In genomic region chr12:52277486-52278245, GRCh38 we compare ENCODE assay signal across 15 cellular contexts. TPM values are rescaled to one million over a fixed set of nuclear protein-coding genes. Genes with fewer than 3 reads are reported as not detected.
DNase-seq lines count a peak whose midpoint lies in the region; ATAC-seq, FAIRE-seq and TF ChIP-seq lines count a peak whose summit lies in the region.
"Had no signal": no experiment of that assay in that cellular context is flagged by ENCODE, and none has a peak within 500 bp of the region (broad histone marks: within the 10 kb centered on the region; RNA-seq: fewer than 3 reads in every experiment).

No MANE protein-coding gene starts in this region.

- peak overlapping the region; percentile 42 for H3K4me3 Mint-ChIP-seq in astrocyte (ENCODE audit: unreplicated experiment)

- H3K27me3 ChIP-seq in astrocyte (ENCODE audit: insufficient read depth, low read length) (no peaks in the 10 kb centered on the region), neuronal stem cell (ENCODE audit: control insufficient read depth in 3 of 3, insufficient read depth in 3 of 3, low read depth in 1 of 3, low read length in 3 of 3) (peaks cover 0 to 13% (median under 1%) of the 10 kb centered on the region in 3 experiments), MM.1S (replicated peaks; ENCODE audit: insufficient read depth, low read length) (peaks cover 20% of the 10 kb centered on the region; the same call in 1 of the 2 replicates)

- peak overlapping the region; percentile 13 for H3K23ac ChIP-seq in neuronal stem cell (ENCODE audit: low read depth, low read length, poor library complexity)

- H3K27ac Mint-ChIP-seq in astrocyte (ENCODE audit: unreplicated experiment) = peak overlapping the region; percentile 58

- H2AK5ac ChIP-seq in neuronal stem cell (ENCODE audit: low read depth, low read length) = no peak overlapping the region

- in situ Hi-C loops in KBM-7 (cut with MboI; ENCODE audit: low pct_unique_long_range_greater_than_20kb, low sequenced_read_pairs) = no loop called here

- H2BK120ac ChIP-seq in neuronal stem cell (ENCODE audit: low read depth, low read length) = no peak overlapping the region

- no peak overlapping the region for H2BK15ac ChIP-seq in neuronal stem cell (ENCODE audit: low read length)

- H3K4me2 ChIP-seq in astrocyte (ENCODE audit: low read length) (no peak overlapping the region), neuronal stem cell (ENCODE audit: insufficient read depth, low read length, poor library complexity, severe bottlenecking) (no peak overlapping the region), MM.1S (ENCODE audit: low read depth, low read length) (no peak overlapping the region)

- H3K4me3 ChIP-seq in astrocyte (ENCODE audit: insufficient read depth, low read depth, low read length) (no peak overlapping the region), neuronal stem cell (ENCODE audit: low read length in 2 of 2) (no peak overlapping the region), MM.1S (ENCODE audit: low read length) (no peak overlapping the region)
- H3K4me3 ChIP-seq: heart left ventricle had no signal

- H3K9me3 ChIP-seq in astrocyte (ENCODE audit: insufficient read depth, low read depth, low read length) (no peaks in the 10 kb centered on the region), neuronal stem cell (replicated peaks in 1 of 2; ENCODE audit: control insufficient read depth in 2 of 2, insufficient read depth in 1 of 2, low read depth in 1 of 2, low read length in 2 of 2) (no peaks in the 10 kb centered on the region), MM.1S (replicated peaks; ENCODE audit: insufficient read depth, low read length) (no peaks in the 10 kb centered on the region)
- H3K9me3 ChIP-seq: heart left ventricle had no signal

- H3K79me2 ChIP-seq in astrocyte (ENCODE audit: insufficient read depth, low read length) = no peaks in the 10 kb centered on the region
- no peaks in the 10 kb centered on the region for H3K79me2 ChIP-seq in MM.1S (ENCODE audit: low read length)

- no peaks in the 10 kb centered on the region for H3K79me1 ChIP-seq in neuronal stem cell (ENCODE audit: low read depth, low read length)

- H3K18ac ChIP-seq in neuronal stem cell (ENCODE audit: low read length) = peak overlapping the region; percentile 29

- no peaks in the 10 kb centered on the region for H3F3A ChIP-seq in MM.1S (ENCODE audit: insufficient read depth, low read length)

- no peak overlapping the region for H2AFZ ChIP-seq in astrocyte (ENCODE audit: low read depth, low read length)
- H2AFZ ChIP-seq in neuronal stem cell (ENCODE audit: low read length) = no peak overlapping the region
- no peak overlapping the region for H2AFZ ChIP-seq in MM.1S (ENCODE audit: low read length)

- no peak for ATAC-seq in HG03039 (IDR thresholded peaks at IDR 0.05; ENCODE audit: unreplicated experiment)
- ATAC-seq: activated T-cell treated with anti-CD3 and anti-CD28 coated beads, Interleukin-2, amount 50 U/mL, for 4 hours; heart left ventricle had no signal

- H4K8ac ChIP-seq in neuronal stem cell (ENCODE audit: low read depth, low read length) = no peak overlapping the region

- H3K4ac ChIP-seq in neuronal stem cell (ENCODE audit: low read length) = no peak overlapping the region

- H4K20me1 ChIP-seq in astrocyte (ENCODE audit: insufficient read depth, low read length) (no peaks in the 10 kb centered on the region), MM.1S (ENCODE audit: insufficient read depth, low read length) (no peaks in the 10 kb centered on the region)

- no peak overlapping the region for H3K27ac ChIP-seq in astrocyte (ENCODE audit: low read depth, low read length)
- no peak overlapping the region for H3K27ac ChIP-seq in neuronal stem cell (replicated peaks; ENCODE audit: low read length)
- H3K27ac ChIP-seq in MM.1S (ENCODE audit: low read length) = no peak overlapping the region
- H3K27ac ChIP-seq: heart left ventricle had no signal

- H3K9ac ChIP-seq in astrocyte (ENCODE audit: low read length) = no peak overlapping the region
- H3K9ac ChIP-seq in neuronal stem cell (ENCODE audit: low read depth, low read length, poor library complexity) = no peak overlapping the region
- no peak overlapping the region for H3K9ac ChIP-seq in MM.1S (ENCODE audit: low read length)

- H3K36me3 Mint-ChIP-seq in astrocyte (ENCODE audit: low read depth, unreplicated experiment) = no peaks in the 10 kb centered on the region

- no peak overlapping the region for H2BK5ac ChIP-seq in neuronal stem cell (ENCODE audit: low read length)

- peaks cover 38% of the 10 kb centered on the region for H3K4me1 Mint-ChIP-seq in astrocyte (ENCODE audit: low read depth, unreplicated experiment)

- peak; percentile 93 for DNase-seq in DMS53 (lab: John Stamatoyannopoulos, UW)
- DNase-seq in KBM-7 = peak; percentile 15
- no peak for DNase-seq in astrocyte (ENCODE audit: low read depth)
- DNase-seq in neuronal stem cell (ENCODE audit: low spot score) = no peak
- no peak for DNase-seq in MM.1S
- no peak for DNase-seq in frontal cortex (ENCODE audit: low spot score in 2 of 2)
- DNase-seq: activated T-cell treated with anti-CD3 and anti-CD28 coated beads, Interleukin-2, amount 50 U/mL, for 4 hours; amygdala; cortex of kidney; DND-41; heart left ventricle; NCI-H2227 treated with DMSO at 0.1 percent for 48 hours had no signal

- no CpG with 5 or more reads among the region's 9 CpGs for WGBS in neuronal stem cell (ENCODE audit: extremely low coverage in 2 of 2, insufficient read length in 2 of 2, insufficient replicate concordance in 1 of 2), 2 donors

- TF ChIP-seq CTCF in astrocyte (IDR thresholded peaks at IDR 0.05; ENCODE audit: insufficient read depth, low read depth, low read length) = no peak
- TF ChIP-seq CTCF in MM.1S (IDR thresholded peaks at IDR 0.05; ENCODE audit: low read length) = no peak

- H3K4me1 ChIP-seq in astrocyte (ENCODE audit: insufficient read depth, low read length) (peaks cover 31% of the 10 kb centered on the region), neuronal stem cell (ENCODE audit: control insufficient read depth in 2 of 2, insufficient read depth in 1 of 2, low read depth in 1 of 2, low read length in 2 of 2) (peaks cover 3 to 17% of the 10 kb centered on the region in 2 donors), MM.1S (ENCODE audit: low read length) (no peaks in the 10 kb centered on the region)

- FAIRE-seq in astrocyte (lab: Jason Lieb, UNC) = no peak
- no peak for FAIRE-seq in frontal cortex (lab: Jason Lieb, UNC)

- no peaks in the 10 kb centered on the region for H3K9me2 ChIP-seq in MM.1S (replicated peaks; ENCODE audit: insufficient read depth, low read length)

- no peak overlapping the region for H4K91ac ChIP-seq in neuronal stem cell (ENCODE audit: low read depth, low read length, poor library complexity)

- peaks cover 4% of the 10 kb centered on the region for H3K9me3 Mint-ChIP-seq in astrocyte (ENCODE audit: unreplicated experiment)
- H3K9me3 Mint-ChIP-seq: activated T-cell treated with anti-CD3 and anti-CD28 coated beads, Interleukin-2, amount 50 U/mL, for 4 hours had no signal

- no peak overlapping the region for H2BK12ac ChIP-seq in neuronal stem cell (ENCODE audit: low read length)

- peak overlapping the region; percentile 77 for H3K14ac ChIP-seq in neuronal stem cell (ENCODE audit: low read length)

- H3K36me3 ChIP-seq in astrocyte (ENCODE audit: insufficient read depth, low read length) = no peaks in the 10 kb centered on the region
- no peaks in the 10 kb centered on the region for H3K36me3 ChIP-seq in neuronal stem cell (replicated peaks in 1 of 2; ENCODE audit: control insufficient read depth in 2 of 2, insufficient read depth in 2 of 2, low read length in 2 of 2)
- no peaks in the 10 kb centered on the region for H3K36me3 ChIP-seq in MM.1S (replicated peaks; ENCODE audit: insufficient read depth, low read length)
- H3K36me3 ChIP-seq: heart left ventricle had no signal

- peaks cover 43% of the 10 kb centered on the region for H3K27me3 Mint-ChIP-seq in astrocyte (ENCODE audit: low read depth, unreplicated experiment)

RNA-seq across cellular contexts. Expression of gene KRT86, which starts 3.2 kb away (rescaled TPM):
- total RNA-seq in astrocyte = 0.24 and 0.43 TPM in 2 replicates
- 0.06 TPM for polyA plus RNA-seq in neuronal stem cell (2013, experiment 1 of 2)
- 0.08 TPM for polyA plus RNA-seq in neuronal stem cell (2013, experiment 2 of 2)
- total RNA-seq in frontal cortex = under 0.01 TPM
- total RNA-seq: activated T-cell treated with anti-CD3 and anti-CD28 coated beads, Interleukin-2, amount 50 U/mL, for 4 hours; heart left ventricle had no signal
- polyA plus RNA-seq: heart left ventricle, keratinocyte had no signal

RNA-seq across cellular contexts. Expression of gene KRT81, which starts 13.7 kb away (rescaled TPM):
- 1.2 TPM in 2 replicates for total RNA-seq in astrocyte
- 0.03 TPM for polyA plus RNA-seq in neuronal stem cell (2013, experiment 1 of 2)
- polyA plus RNA-seq in neuronal stem cell (2013, experiment 2 of 2) = not detected
- total RNA-seq in frontal cortex = not detected
- total RNA-seq: heart left ventricle had no signal
- polyA plus RNA-seq: heart left ventricle had no signal

RNA-seq across cellular contexts. Expression of gene KRT83, which starts 43.5 kb away (rescaled TPM):
- total RNA-seq in astrocyte (not detected in 2 replicates), frontal cortex (not detected)
- polyA plus RNA-seq in neuronal stem cell (2013, experiment 1 of 2) = not detected
- polyA plus RNA-seq in neuronal stem cell (2013, experiment 2 of 2) = not detected
- total RNA-seq: activated T-cell treated with anti-CD3 and anti-CD28 coated beads, Interleukin-2, amount 50 U/mL, for 4 hours; heart left ventricle had no signal
- polyA plus RNA-seq: esophagus, heart left ventricle, keratinocyte had no signal

RNA-seq across cellular contexts. Expression of gene KRT7, which starts 44.6 kb away (rescaled TPM):
- total RNA-seq in astrocyte = 97.6 and 149 TPM in 2 replicates
- polyA plus RNA-seq in neuronal stem cell (2013, experiment 1 of 2) = 0.24 TPM
- 0.18 TPM for polyA plus RNA-seq in neuronal stem cell (2013, experiment 2 of 2)
- total RNA-seq in frontal cortex = not detected

Comparison
In these comparisons a context has a peak if more than half of its experiments do, and no peak if none do; other contexts are left out.
1. DNase-seq: peak in DMS53 (single experiment) and KBM-7 (single experiment); none in astrocyte (single experiment), neuronal stem cell (single experiment), MM.1S (single experiment) and frontal cortex (0 of 2).